In genomic region chr20:10708342-10709185, GRCh38 we compare ENCODE assay signal across 14 cellular contexts. TPM values are rescaled to one million over a fixed set of nuclear protein-coding genes. Genes with fewer than 3 reads are reported as not detected.
DNase-seq lines count a peak whose midpoint lies in the region; ATAC-seq and TF ChIP-seq lines count a peak whose summit lies in the region.
"Had no signal": no experiment of that assay in that cellular context is flagged by ENCODE, and none has a peak within 500 bp of the region (broad histone marks: within the 10 kb centered on the region; RNA-seq: fewer than 3 reads in every experiment).

No MANE protein-coding gene starts in this region.

- ATAC-seq in GM18519 (IDR thresholded peaks at IDR 0.05; ENCODE audit: low FRiP score, unreplicated experiment) (no peak), GM21367 (IDR thresholded peaks at IDR 0.05; ENCODE audit: unreplicated experiment) (no peak)
- no peak for ATAC-seq in activated CD8-positive, alpha-beta T cell treated with anti-CD3 and anti-CD28 coated beads, Interleukin-2, amount 10 ng/mL, durations not matched to agents 7 days and 5 days
- no peak for ATAC-seq in stimulated activated memory B cell treated with anti-CD40 and anti-IgM and Interleukin-4, amounts not matched to agents 10 μg/mL and 1 μg/mL and 100 μg/mL, for 72 hours
- ATAC-seq: natural killer cell had no signal

- no peak overlapping the region for H2AFZ ChIP-seq in GM23248

- no peaks in the 10 kb centered on the region for H3K36me3 ChIP-seq in GM23248 (ENCODE audit: low read depth)
- no peaks in the 10 kb centered on the region for H3K36me3 ChIP-seq in adipocyte (ENCODE audit: control insufficient read depth, insufficient read depth, low read length, severe bottlenecking)

- H3F3A ChIP-seq in GM23248 (ENCODE audit: insufficient read depth): peaks cover 10% of the 10 kb centered on the region

- no peaks in the 10 kb centered on the region for H3K9me2 ChIP-seq in GM23248 (ENCODE audit: insufficient read depth)

- no peaks in the 10 kb centered on the region for H3K79me2 ChIP-seq in GM23248 (ENCODE audit: insufficient read depth)

- no peaks in the 10 kb centered on the region for H3K36me3 Mint-ChIP-seq in activated CD8-positive, alpha-beta T cell treated with anti-CD3 and anti-CD28 coated beads, Interleukin-2, amount 10 ng/mL, durations not matched to agents 7 days and 5 days (ENCODE audit: low read depth)
- H3K36me3 Mint-ChIP-seq in stimulated activated memory B cell treated with anti-CD40 and anti-IgM and Interleukin-4, amounts not matched to agents 10 μg/mL and 1 μg/mL and 100 μg/mL, for 72 hours: no peaks in the 10 kb centered on the region

- H3K9me3 ChIP-seq in GM23248 (ENCODE audit: low read depth) (no peaks in the 10 kb centered on the region), adipocyte (ENCODE audit: control insufficient read depth, low read length) (no peaks in the 10 kb centered on the region)

- DNase-seq in GM23248 (peak; percentile 72), adipocyte (ENCODE audit: low read depth) (peak; percentile 84), foreskin fibroblast (peak; percentile 78 to 90), skeletal muscle cell (ENCODE audit: low read depth) (peak; percentile 84)
- DNase-seq in activated CD8-positive, alpha-beta T cell treated with anti-CD3 and anti-CD28 coated beads, Interleukin-2, amount 10 ng/mL, durations not matched to agents 7 days and 5 days: no peak
- DNase-seq: activated B cell treated with CpG ODN at 0.5 μM for 24 hours; cortex of kidney; DMS 273 treated with DMSO at 0.1 percent for 48 hours; natural killer cell; stimulated activated CD4-positive, alpha-beta T cell treated with anti-CD3 and anti-CD28 coated beads, Interleukin-2, amount 100 ng/mL, for 48 hours; substantia nigra had no signal

- H3K27ac ChIP-seq in GM23248: peak overlapping the region; percentile 12; the same call in 1 of the 2 replicates

- POLR2A ChIA-PET in activated CD8-positive, alpha-beta T cell treated with anti-CD3 and anti-CD28 coated beads, Interleukin-2, amount 10 ng/mL, durations not matched to agents 7 days and 5 days (lab: Charles Lee): no interaction called here

- TF ChIP-seq CTCF in foreskin fibroblast (IDR thresholded peaks at IDR 0.05; ENCODE audit: low read depth, low read length): no peak

- peak overlapping the region; percentile 32 for H3K4me2 ChIP-seq in GM23248 (ENCODE audit: unreplicated experiment)

- H3K27me3 Mint-ChIP-seq in activated CD8-positive, alpha-beta T cell treated with anti-CD3 and anti-CD28 coated beads, Interleukin-2, amount 10 ng/mL, durations not matched to agents 7 days and 5 days (ENCODE audit: low read depth): peaks cover 2% of the 10 kb centered on the region
- H3K27me3 Mint-ChIP-seq in stimulated activated memory B cell treated with anti-CD40 and anti-IgM and Interleukin-4, amounts not matched to agents 10 μg/mL and 1 μg/mL and 100 μg/mL, for 72 hours: peaks cover 13% of the 10 kb centered on the region
- H3K27me3 Mint-ChIP-seq: activated B cell treated with CpG ODN at 0.5 μM for 24 hours had no signal

- H3K4me3 Mint-ChIP-seq in activated CD8-positive, alpha-beta T cell treated with anti-CD3 and anti-CD28 coated beads, Interleukin-2, amount 10 ng/mL, durations not matched to agents 7 days and 5 days: no peak overlapping the region
- no peak overlapping the region for H3K4me3 Mint-ChIP-seq in stimulated activated memory B cell treated with anti-CD40 and anti-IgM and Interleukin-4, amounts not matched to agents 10 μg/mL and 1 μg/mL and 100 μg/mL, for 72 hours
- H3K4me3 Mint-ChIP-seq: activated B cell treated with CpG ODN at 0.5 μM for 24 hours, natural killer cell had no signal

- H3K4me1 ChIP-seq in GM23248 (ENCODE audit: insufficient read depth) (peaks cover 17% of the 10 kb centered on the region), adipocyte (ENCODE audit: control insufficient read depth, insufficient read depth, low read length) (peaks cover 25% of the 10 kb centered on the region)

- H3K9ac ChIP-seq in GM23248: no peak overlapping the region
- peak overlapping the region; percentile 16 for H3K9ac ChIP-seq in adipocyte (ENCODE audit: low read length)

- no peaks in the 10 kb centered on the region for H3K4me1 Mint-ChIP-seq in activated CD8-positive, alpha-beta T cell treated with anti-CD3 and anti-CD28 coated beads, Interleukin-2, amount 10 ng/mL, durations not matched to agents 7 days and 5 days (ENCODE audit: low read depth)
- H3K4me1 Mint-ChIP-seq in stimulated activated memory B cell treated with anti-CD40 and anti-IgM and Interleukin-4, amounts not matched to agents 10 μg/mL and 1 μg/mL and 100 μg/mL, for 72 hours: no peaks in the 10 kb centered on the region
- H3K4me1 Mint-ChIP-seq: activated B cell treated with CpG ODN at 0.5 μM for 24 hours, natural killer cell had no signal

- WGBS in GM23248 (ENCODE audit: low coverage in 1 of 2, low lambda C conversion rate in 2 of 2, missing lambda C conversion rate in 2 of 2), 2 experiments: 75 to 81% methylated on average over 7 of the region's 7 CpGs

- H3K27me3 ChIP-seq in GM23248 (replicated peaks; ENCODE audit: insufficient read depth) (no peaks in the 10 kb centered on the region), adipocyte (replicated peaks; ENCODE audit: control insufficient read depth, insufficient read depth, low read length) (no peaks in the 10 kb centered on the region)

- in situ Hi-C loops in GM23248 (cut with MboI): no loop called here

- peaks cover 3% of the 10 kb centered on the region for H3K9me3 Mint-ChIP-seq in activated CD8-positive, alpha-beta T cell treated with anti-CD3 and anti-CD28 coated beads, Interleukin-2, amount 10 ng/mL, durations not matched to agents 7 days and 5 days (ENCODE audit: insufficient read depth)
- peaks cover 6% of the 10 kb centered on the region for H3K9me3 Mint-ChIP-seq in stimulated activated memory B cell treated with anti-CD40 and anti-IgM and Interleukin-4, amounts not matched to agents 10 μg/mL and 1 μg/mL and 100 μg/mL, for 72 hours
- H3K9me3 Mint-ChIP-seq: activated B cell treated with CpG ODN at 0.5 μM for 24 hours had no signal

- CTCF ChIA-PET in activated CD8-positive, alpha-beta T cell treated with anti-CD3 and anti-CD28 coated beads, Interleukin-2, amount 10 ng/mL, durations not matched to agents 7 days and 5 days (lab: Charles Lee): interaction anchor here (1.3 kb wide), 1 partner anchor 10 kb away, joined by 5 read pairs; no protein-coding TSS in a partner anchor

- H4K20me1 ChIP-seq in GM23248 (ENCODE audit: insufficient read depth): no peaks in the 10 kb centered on the region

- H3K27ac Mint-ChIP-seq in activated CD8-positive, alpha-beta T cell treated with anti-CD3 and anti-CD28 coated beads, Interleukin-2, amount 10 ng/mL, durations not matched to agents 7 days and 5 days: no peak overlapping the region
- H3K27ac Mint-ChIP-seq in stimulated activated memory B cell treated with anti-CD40 and anti-IgM and Interleukin-4, amounts not matched to agents 10 μg/mL and 1 μg/mL and 100 μg/mL, for 72 hours: no peak overlapping the region
- H3K27ac Mint-ChIP-seq: activated B cell treated with CpG ODN at 0.5 μM for 24 hours, natural killer cell had no signal

- H3K4me3 ChIP-seq in GM23248 (no peak overlapping the region), adipocyte (ENCODE audit: low read length) (peak overlapping the region; percentile 8), foreskin fibroblast (ENCODE audit: low read depth in 1 of 2, low read length in 2 of 2) (no peak overlapping the region), skeletal muscle cell (ENCODE audit: low read depth, low read length) (no peak overlapping the region)

RNA-seq across cellular contexts. Expression of gene JAG1, which starts 34.8 kb away (rescaled TPM):
- total RNA-seq in GM23248 (2014; rRNA removed; shearing (Covaris generic)): 4.8 and 8.4 TPM in 2 replicates
- polyA plus RNA-seq in GM23248 (2016; fragmentation: Nextera tagmentation; extraction: Ambion mirVana): 0.98 and 1.2 TPM in 2 replicates
- total RNA-seq in activated CD8-positive, alpha-beta T cell treated with anti-CD3 and anti-CD28 coated beads, Interleukin-2, amount 10 ng/mL, durations not matched to agents 7 days and 5 days: under 1 TPM; 0.16 to 0.34 TPM
- total RNA-seq: activated B cell treated with CpG ODN at 0.5 μM for 24 hours had no signal
